8 cellular contexts compared by ENCODE assay signal in genomic region chr16:74107795-74108610, GRCh38.
DNase-seq lines count a peak whose midpoint lies in the region; ATAC-seq, FAIRE-seq and TF ChIP-seq lines count a peak whose summit lies in the region.

No MANE protein-coding gene starts in this region.

- peak; percentile 61 for TF ChIP-seq CTCF in progenitor cell of endocrine pancreas (IDR thresholded peaks at IDR 0.05; ENCODE audit: unreplicated experiment)

- H3K9me3 Mint-ChIP-seq in progenitor cell of endocrine pancreas (ENCODE audit: low read depth): no peaks in the 10 kb centered on the region

- no peak overlapping the region for H3K4me3 Mint-ChIP-seq in progenitor cell of endocrine pancreas (ENCODE audit: low read depth)

- ATAC-seq in GM19467 (IDR thresholded peaks at IDR 0.05; ENCODE audit: unreplicated experiment) (peak; percentile 87), esophagus mucosa (peak; percentile 63)

- H3K27me3 Mint-ChIP-seq in progenitor cell of endocrine pancreas: no peaks in the 10 kb centered on the region

- peak; percentile 77 for FAIRE-seq in TTC549 (lab: Jason Lieb, UNC)

- H3K4me1 Mint-ChIP-seq in progenitor cell of endocrine pancreas (ENCODE audit: low read depth): no peaks in the 10 kb centered on the region

- peak; percentile 23 to 38 for DNase-seq in NCI-H2081 (lab: John Stamatoyannopoulos, UW)
- no peak for DNase-seq in NCI-H2081 treated with DMSO at 0.1 percent for 48 hours (lab: John Stamatoyannopoulos, UW)
- peak; percentile 60 for DNase-seq in Jurkat, Clone E6-1 (ENCODE audit: low read depth, low spot score)
- peak; percentile 16 for DNase-seq in progenitor cell of endocrine pancreas (ENCODE audit: low spot score, unreplicated experiment)
- no peak for DNase-seq in putamen (ENCODE audit: low spot score)

- peak overlapping the region; percentile 56 for H3K4me3 ChIP-seq in Jurkat, Clone E6-1 (ENCODE audit: low read length)

- H3K36me3 Mint-ChIP-seq in progenitor cell of endocrine pancreas (ENCODE audit: insufficient read depth): no peaks in the 10 kb centered on the region

- H3K27ac Mint-ChIP-seq in progenitor cell of endocrine pancreas: no peak overlapping the region

Comparison
In these comparisons a context has a peak if more than half of its experiments do, and no peak if none do; other contexts are left out.
1. DNase-seq: peak in NCI-H2081 (2 of 2), Jurkat, Clone E6-1 (single experiment) and progenitor cell of endocrine pancreas (single experiment); none in NCI-H2081 treated with DMSO at 0.1 percent for 48 hours (single experiment) and putamen (single experiment).